ENCODE assay signal across 1 cellular context in genomic region chr1:86015375-86015774, GRCh38.
TF ChIP-seq lines count a peak whose summit lies in the region.

No MANE protein-coding gene starts in this region.

TF ChIP-seq in GM12878, 131 proteins besides CTCF, POLR2A, EP300 and RAD21 (continued from another document):
- TF ChIP-seq NKRF (conservative IDR thresholded peaks at IDR 0.05) (no peak), MTA3 (IDR thresholded peaks at IDR 0.05; ENCODE audit: borderline replicate concordance, low read length) (0 out of 2 replicates have a peak, but pooled peaks have one; percentile 44), ZNF622 (IDR thresholded peaks at IDR 0.05) (no peak), YBX1 (IDR thresholded peaks at IDR 0.05) (no peak), ZBED1 (IDR thresholded peaks at IDR 0.05; ENCODE audit: borderline replicate concordance) (peak; percentile 37; the same call in 1 of the 2 replicates), NFIC (IDR thresholded peaks at IDR 0.05; ENCODE audit: low read depth, low read length) (peak; percentile 89), SIN3A (IDR thresholded peaks at IDR 0.05; ENCODE audit: low read depth, low read length) (no peak), FOXM1 (IDR thresholded peaks at IDR 0.05; ENCODE audit: low read depth, low read length) (peak; percentile 80; the same call in 1 of the 2 replicates), RUNX3 (IDR thresholded peaks at IDR 0.05; ENCODE audit: low read length) (peak; percentile 53; the same call in 1 of the 2 replicates), ATF7 (IDR thresholded peaks at IDR 0.05; ENCODE audit: low read depth) (no peak), BCL11A (IDR thresholded peaks at IDR 0.05; ENCODE audit: low read depth, low read length) (peak; percentile 37; the same call in 1 of the 2 replicates), HCFC1 (IDR thresholded peaks at IDR 0.05; ENCODE audit: low read length) (no peak), BHLHE40 (IDR thresholded peaks at IDR 0.05; ENCODE audit: borderline replicate concordance in 1 of 2, low read depth in 2 of 2, low read length in 1 of 2) (no peak), CREM (IDR thresholded peaks at IDR 0.05; ENCODE audit: low read depth) (peak; percentile 62; the same call in 1 of the 2 replicates)
- TF ChIP-seq, protein P1, sequence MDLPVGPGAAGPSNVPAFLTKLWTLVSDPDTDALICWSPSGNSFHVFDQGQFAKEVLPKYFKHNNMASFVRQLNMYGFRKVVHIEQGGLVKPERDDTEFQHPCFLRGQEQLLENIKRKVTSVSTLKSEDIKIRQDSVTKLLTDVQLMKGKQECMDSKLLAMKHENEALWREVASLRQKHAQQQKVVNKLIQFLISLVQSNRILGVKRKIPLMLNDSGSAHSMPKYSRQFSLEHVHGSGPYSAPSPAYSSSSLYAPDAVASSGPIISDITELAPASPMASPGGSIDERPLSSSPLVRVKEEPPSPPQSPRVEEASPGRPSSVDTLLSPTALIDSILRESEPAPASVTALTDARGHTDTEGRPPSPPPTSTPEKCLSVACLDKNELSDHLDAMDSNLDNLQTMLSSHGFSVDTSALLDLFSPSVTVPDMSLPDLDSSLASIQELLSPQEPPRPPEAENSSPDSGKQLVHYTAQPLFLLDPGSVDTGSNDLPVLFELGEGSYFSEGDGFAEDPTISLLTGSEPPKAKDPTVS (IDR thresholded peaks at IDR 0.05; ENCODE audit: low read depth, low read length), result no peak
